In genomic region chr5:40485021-40485998, GRCh38 we compare ENCODE assay signal across 11 cellular contexts.
DNase-seq lines count a peak whose midpoint lies in the region; ATAC-seq and TF ChIP-seq lines count a peak whose summit lies in the region.
"Had no signal": no experiment of that assay in that cellular context is flagged by ENCODE, and none has a peak within 500 bp of the region (broad histone marks: within the 10 kb centered on the region; RNA-seq: fewer than 3 reads in every experiment).

No MANE protein-coding gene starts in this region.

- CTCF ChIA-PET in MCF 10A (lab: Yijun Ruan, JAX) (no interaction called here), mammary epithelial cell (lab: Charles Lee; ENCODE audit: low non-redundant PET) (no interaction called here)

- H3K27ac ChIP-seq in mammary epithelial cell (ENCODE audit: insufficient read depth, low read depth, low read length): no peak overlapping the region
- H3K27ac ChIP-seq in Peyer's patch: peak overlapping the region in 3 of 4 donors; percentile 3 to 53 (median 37)
- H3K27ac ChIP-seq in GM23248: no peak overlapping the region
- H3K27ac ChIP-seq in colonic mucosa: no peak overlapping the region

- TF ChIP-seq CTCF in MCF 10A (IDR thresholded peaks at IDR 0.05; ENCODE audit: unreplicated experiment) (no peak), mammary epithelial cell (conservative IDR thresholded peaks at IDR 0.05 in 1 of 2, IDR thresholded peaks at IDR 0.05 in 1 of 2; ENCODE audit: extremely low read depth in 1 of 2, insufficient read depth in 1 of 2, low read depth in 1 of 2, low read length in 2 of 2) (no peak), Peyer's patch (IDR thresholded peaks at IDR 0.05) (no peak), colonic mucosa (IDR thresholded peaks at IDR 0.05) (no peak)

- no peaks in the 10 kb centered on the region for H3K27me3 Mint-ChIP-seq in MCF 10A (ENCODE audit: insufficient read depth, unreplicated experiment)
- H3K27me3 Mint-ChIP-seq in stimulated activated naive B cell treated with anti-CD40 and anti-IgM and Interleukin-4, amounts not matched to agents 10 μg/mL and 1 μg/mL and 100 μg/mL, for 72 hours: no peaks in the 10 kb centered on the region

- no peaks in the 10 kb centered on the region for H3K36me3 Mint-ChIP-seq in MCF 10A (ENCODE audit: insufficient read depth, unreplicated experiment)
- H3K36me3 Mint-ChIP-seq in stimulated activated naive B cell treated with anti-CD40 and anti-IgM and Interleukin-4, amounts not matched to agents 10 μg/mL and 1 μg/mL and 100 μg/mL, for 72 hours: no peaks in the 10 kb centered on the region

- H3K9me3 ChIP-seq in mammary epithelial cell (replicated peaks; ENCODE audit: insufficient read depth, low read length) (no peaks in the 10 kb centered on the region), Peyer's patch (no peaks in the 10 kb centered on the region), GM23248 (ENCODE audit: low read depth) (no peaks in the 10 kb centered on the region), colonic mucosa (no peaks in the 10 kb centered on the region)

- H3K36me3 ChIP-seq in mammary epithelial cell (ENCODE audit: insufficient read depth, low read length) (no peaks in the 10 kb centered on the region), Peyer's patch (no peaks in the 10 kb centered on the region), GM23248 (ENCODE audit: low read depth) (no peaks in the 10 kb centered on the region), colonic mucosa (no peaks in the 10 kb centered on the region)

- DNase-seq in MCF 10A (ENCODE audit: unreplicated experiment) (peak; percentile 48), mammary epithelial cell (no peak), Peyer's patch (no peak), GM23248 (no peak), colonic mucosa (no peak), EL (no peak)
- DNase-seq in stimulated activated naive B cell treated with anti-CD40 and anti-IgM and Interleukin-4, amounts not matched to agents 10 μg/mL and 1 μg/mL and 100 μg/mL, for 72 hours: peak; percentile 44
- DNase-seq: C1 segment of cervical spinal cord, IMR-90, right cardiac atrium had no signal

- H3K4me2 ChIP-seq in mammary epithelial cell (ENCODE audit: insufficient read depth, low read depth, low read length): no peak overlapping the region
- no peak overlapping the region for H3K4me2 ChIP-seq in GM23248 (ENCODE audit: unreplicated experiment)

- 74% methylated on average over 10 of the region's 10 CpGs for WGBS in mammary epithelial cell (ENCODE audit: low coverage, missing lambda C conversion rate)
- 65 to 68% methylated on average over 10 of the region's 10 CpGs for WGBS in GM23248 (ENCODE audit: low coverage in 1 of 2, low lambda C conversion rate in 2 of 2, missing lambda C conversion rate in 2 of 2), 2 experiments

- BruUV-seq in MCF 10A (replicated peaks; lab: Mats Ljungman, UMichigan) (no TSS peak), mammary epithelial cell (replicated peaks; lab: Mats Ljungman, UMichigan) (no TSS peak)

- no peaks in the 10 kb centered on the region for H3K9me2 ChIP-seq in GM23248 (ENCODE audit: insufficient read depth)

- no peaks in the 10 kb centered on the region for H4K20me1 ChIP-seq in mammary epithelial cell (ENCODE audit: insufficient read depth, low read length)
- no peaks in the 10 kb centered on the region for H4K20me1 ChIP-seq in GM23248 (ENCODE audit: insufficient read depth)

- no peaks in the 10 kb centered on the region for H3K79me2 ChIP-seq in mammary epithelial cell (ENCODE audit: insufficient read depth, low read length)
- H3K79me2 ChIP-seq in GM23248 (ENCODE audit: insufficient read depth): no peaks in the 10 kb centered on the region

- TF ChIP-seq POLR2A in Peyer's patch (IDR thresholded peaks at IDR 0.05): no peak

- no peaks in the 10 kb centered on the region for H3K27me3 ChIP-seq in mammary epithelial cell (ENCODE audit: insufficient read depth, low read length)
- H3K27me3 ChIP-seq in Peyer's patch: no peaks in the 10 kb centered on the region
- H3K27me3 ChIP-seq in GM23248 (replicated peaks; ENCODE audit: insufficient read depth): peaks cover 7% of the 10 kb centered on the region; the same call in 1 of the 2 replicates
- no peaks in the 10 kb centered on the region for H3K27me3 ChIP-seq in colonic mucosa

- H3F3A ChIP-seq in GM23248 (ENCODE audit: insufficient read depth): no peaks in the 10 kb centered on the region

- H3K4me1 Mint-ChIP-seq in MCF 10A (ENCODE audit: insufficient read depth, unreplicated experiment): peaks cover 9% of the 10 kb centered on the region
- peaks cover 42 to 85% of the 10 kb centered on the region in 2 donors for H3K4me1 Mint-ChIP-seq in stimulated activated naive B cell treated with anti-CD40 and anti-IgM and Interleukin-4, amounts not matched to agents 10 μg/mL and 1 μg/mL and 100 μg/mL, for 72 hours

- peaks cover 24% of the 10 kb centered on the region for H3K4me1 ChIP-seq in mammary epithelial cell (ENCODE audit: insufficient read depth, low read length)
- peaks cover 0 to 12% (median 0%) of the 10 kb centered on the region in 4 donors for H3K4me1 ChIP-seq in Peyer's patch
- no peaks in the 10 kb centered on the region for H3K4me1 ChIP-seq in GM23248 (ENCODE audit: insufficient read depth)
- H3K4me1 ChIP-seq in colonic mucosa: no peaks in the 10 kb centered on the region

- H3K27ac Mint-ChIP-seq in MCF 10A (ENCODE audit: low read depth, unreplicated experiment): no peak overlapping the region
- peak overlapping the region; percentile 94 for H3K27ac Mint-ChIP-seq in stimulated activated naive B cell treated with anti-CD40 and anti-IgM and Interleukin-4, amounts not matched to agents 10 μg/mL and 1 μg/mL and 100 μg/mL, for 72 hours

- dilution Hi-C loops in mammary epithelial cell (cut with HindIII; ENCODE audit: low sequenced_read_pairs): no loop called here

- peak; percentile 76 for ATAC-seq in HG03025 (IDR thresholded peaks at IDR 0.05; ENCODE audit: low FRiP score, unreplicated experiment)
- ATAC-seq in stimulated activated naive B cell treated with anti-CD40 and anti-IgM and Interleukin-4, amounts not matched to agents 10 μg/mL and 1 μg/mL and 100 μg/mL, for 72 hours (replicated peaks): peak; percentile 51 to 64
- ATAC-seq: right cardiac atrium had no signal

- POLR2A ChIA-PET in MCF 10A (lab: Yijun Ruan, JAX): no interaction called here

- H3K4me3 ChIP-seq in mammary epithelial cell (replicated peaks in 1 of 3; ENCODE audit: insufficient read depth in 1 of 3, low read depth in 2 of 3, low read length in 3 of 3) (no peak overlapping the region), Peyer's patch (no peak overlapping the region), GM23248 (no peak overlapping the region), colonic mucosa (no peak overlapping the region)

- no peak overlapping the region for H3K4me3 Mint-ChIP-seq in MCF 10A (ENCODE audit: unreplicated experiment)
- peak overlapping the region; percentile 59 to 70 for H3K4me3 Mint-ChIP-seq in stimulated activated naive B cell treated with anti-CD40 and anti-IgM and Interleukin-4, amounts not matched to agents 10 μg/mL and 1 μg/mL and 100 μg/mL, for 72 hours

- H3K9me3 Mint-ChIP-seq in MCF 10A (ENCODE audit: unreplicated experiment): no peaks in the 10 kb centered on the region
- H3K9me3 Mint-ChIP-seq in stimulated activated naive B cell treated with anti-CD40 and anti-IgM and Interleukin-4, amounts not matched to agents 10 μg/mL and 1 μg/mL and 100 μg/mL, for 72 hours: no peaks in the 10 kb centered on the region

- in situ Hi-C loops in mammary epithelial cell (cut with MboI; ENCODE audit: low sequenced_read_pairs in 2 of 2): no loop called here
- in situ Hi-C loops in GM23248 (cut with MboI): no loop called here

- H2AFZ ChIP-seq in mammary epithelial cell (ENCODE audit: low read depth, low read length) (no peak overlapping the region), GM23248 (no peak overlapping the region)

- intact Hi-C loops in MCF 10A (cut with micrococcal nuclease) (no loop called here), mammary epithelial cell (cut with micrococcal nuclease) (loop anchor here (10.0 kb wide), 1 partner anchor 311 kb away; no protein-coding TSS in a partner anchor), colonic mucosa (cut with DNase I) (no loop called here)

- H3K9ac ChIP-seq in mammary epithelial cell (ENCODE audit: insufficient read depth, low read length): no peak overlapping the region
- H3K9ac ChIP-seq in GM23248: no peak overlapping the region
- H3K9ac ChIP-seq in colonic mucosa (ENCODE audit: low read depth in 2 of 2, low read length in 2 of 2): no peak overlapping the region

Comparison
In these comparisons a context has a peak if more than half of its experiments do, and no peak if none do; other contexts are left out.
1. DNase-seq: peak in MCF 10A (single experiment) and stimulated activated naive B cell treated with anti-CD40 and anti-IgM and Interleukin-4, amounts not matched to agents 10 μg/mL and 1 μg/mL and 100 μg/mL, for 72 hours (single experiment); none in mammary epithelial cell (single experiment), Peyer's patch (0 of 3), GM23248 (single experiment), colonic mucosa (single experiment) and EL (single experiment).
2. H3K27ac ChIP-seq: peak in Peyer's patch (3 of 4); none in mammary epithelial cell (single experiment), GM23248 (single experiment) and colonic mucosa (single experiment).